18 cellular contexts compared by ENCODE assay signal in genomic region chr5:177945601-177946281, GRCh38. TPM values are rescaled to one million over a fixed set of nuclear protein-coding genes. Genes with fewer than 3 reads are reported as not detected.
A peak's percentile ranks its signal among the peaks of the same experiment; 100 is the strongest.
DNase-seq lines count a peak whose midpoint lies in the region; ATAC-seq lines count a peak whose summit lies in the region.
"Not testable (repeated sequence)": the region's sequence is repeated elsewhere in the genome, so short reads cannot be mapped to it uniquely, and the experiment has no call there.
"Had no signal": no experiment of that assay in that cellular context is flagged by ENCODE, and none has a peak within 500 bp of the region (broad histone marks: within the 10 kb centered on the region; RNA-seq: fewer than 3 reads in every experiment).

No MANE protein-coding gene starts in this region.

- DNase-seq in Daoy (ENCODE audit: low read depth) (peak; percentile 50), glomerular visceral epithelial cell (ENCODE audit: extremely low spot score) (peak; percentile 35)
- DNase-seq in activated CD4-positive, alpha-beta T cell treated with anti-CD3 and anti-CD28 coated beads, Interleukin-2, amount 10 ng/mL, durations not matched to agents 24 days and 14 days, result peak; percentile 69
- DNase-seq in activated naive CD4-positive, alpha-beta T cell treated with anti-CD3 and anti-CD28 coated beads, Interleukin-2, amount 50 U/mL, for 16 hours, result peak; percentile 26
- DNase-seq in stimulated activated CD4-positive, alpha-beta T cell treated with anti-CD3 and anti-CD28 coated beads, Interleukin-15, amount 100 ng/mL, for 24 hours, result peak; percentile 46

- H3K27me3 Mint-ChIP-seq in activated CD4-positive, alpha-beta T cell treated with anti-CD3 and anti-CD28 coated beads, Interleukin-2, amount 10 ng/mL, durations not matched to agents 24 days and 14 days, result not testable (repeated sequence)

- H3K9me3 Mint-ChIP-seq in activated CD4-positive, alpha-beta T cell treated with anti-CD3 and anti-CD28 coated beads, Interleukin-2, amount 10 ng/mL, durations not matched to agents 24 days and 14 days, result not testable (repeated sequence)

- not testable (repeated sequence) for H3K4me1 Mint-ChIP-seq in activated CD4-positive, alpha-beta T cell treated with anti-CD3 and anti-CD28 coated beads, Interleukin-2, amount 10 ng/mL, durations not matched to agents 24 days and 14 days

- intact Hi-C loops in activated CD4-positive, alpha-beta T cell treated with anti-CD3 and anti-CD28 coated beads, Interleukin-2, amount 10 ng/mL, durations not matched to agents 24 days and 14 days (cut with micrococcal nuclease), result not testable (repeated sequence)

- H3K27ac Mint-ChIP-seq in activated CD4-positive, alpha-beta T cell treated with anti-CD3 and anti-CD28 coated beads, Interleukin-2, amount 10 ng/mL, durations not matched to agents 24 days and 14 days, result not testable (repeated sequence)

- not testable (repeated sequence) for H3K36me3 Mint-ChIP-seq in activated CD4-positive, alpha-beta T cell treated with anti-CD3 and anti-CD28 coated beads, Interleukin-2, amount 10 ng/mL, durations not matched to agents 24 days and 14 days (ENCODE audit: low read depth)

- ATAC-seq in GM21717 (IDR thresholded peaks at IDR 0.05; ENCODE audit: unreplicated experiment) (peak; percentile 54), HG03520 (IDR thresholded peaks at IDR 0.05; ENCODE audit: unreplicated experiment) (peak; percentile 47)

- H3K4me3 Mint-ChIP-seq in activated CD4-positive, alpha-beta T cell treated with anti-CD3 and anti-CD28 coated beads, Interleukin-2, amount 10 ng/mL, durations not matched to agents 24 days and 14 days, result not testable (repeated sequence)

RNA-seq across cellular contexts. Expression of gene PROP1, which starts 50.3 kb away (rescaled TPM):
- total RNA-seq in Daoy (2014; rRNA removed; shearing (Covaris generic)), result not detected in 2 replicates
- not detected in 2 replicates for total RNA-seq in activated CD4-positive, alpha-beta T cell treated with anti-CD3 and anti-CD28 coated beads, Interleukin-2, amount 10 ng/mL, durations not matched to agents 24 days and 14 days
- total RNA-seq: activated CD4-positive, alpha-beta memory T cell treated with anti-CD3 and anti-CD28 coated beads, Interleukin-2, amount 10 ng/mL, durations not matched to agents 7 days and 5 days; activated T-helper 1 cell treated with anti-CD3 and anti-CD28 coated beads, Interleukin-12 subunit alpha, Interleukin-12 subunit beta, Interleukin-2, Interleukin-4 antibody, amounts not matched to agents 30 ng/mL and 10 ng/mL and 1 ng/mL, durations not matched to agents 14 hours and 24 hours and 36 hours; Caco-2; cardiac muscle cell; dermis microvascular lymphatic vessel endothelial cell; gastrocnemius medialis; HT-29; left cardiac atrium; progenitor cell of endocrine pancreas; skeletal muscle tissue; temporal lobe had no signal

Comparison
In these comparisons a context has a peak if more than half of its experiments do, and no peak if none do; other contexts are left out.
1. Peak in every context shown above with its lines: DNase-seq and ATAC-seq.